In genomic region chr13:79369226-79369625, GRCh38 we compare ENCODE assay signal across 14 cellular contexts. TPM values are rescaled to one million over a fixed set of nuclear protein-coding genes. Genes with fewer than 3 reads are reported as not detected.
A peak's percentile ranks its signal among the peaks of the same experiment; 100 is the strongest.
DNase-seq lines count a peak whose midpoint lies in the region; ATAC-seq and TF ChIP-seq lines count a peak whose summit lies in the region.
"Had no signal": no experiment of that assay in that cellular context is flagged by ENCODE, and none has a peak within 500 bp of the region (broad histone marks: within the 10 kb centered on the region; RNA-seq: fewer than 3 reads in every experiment).

No MANE protein-coding gene starts in this region.

- no peak overlapping the region for H3K18ac ChIP-seq in IMR-90 (ENCODE audit: low read depth, low read length)

- H4K91ac ChIP-seq in IMR-90 (ENCODE audit: insufficient read depth, low read depth, low read length), result no peak overlapping the region

- no peak for DNase-seq in activated naive CD4-positive, alpha-beta T cell treated with anti-CD3 and anti-CD28 coated beads, Interleukin-2, amount 50 U/mL, for 72 hours (ENCODE audit: low spot score in 2 of 2)
- no peak for DNase-seq in IMR-90
- peak; percentile 14 for DNase-seq in astrocyte of the spinal cord (ENCODE audit: low read depth, low spot score)
- no peak for DNase-seq in stimulated activated naive CD8-positive, alpha-beta T cell treated with anti-CD3 and anti-CD28 coated beads, Interleukin-15, Interleukin-2, amounts not matched to agents 100 U/mL and 50 U/mL, for 24 hours
- no peak for DNase-seq in heart left ventricle
- no peak for DNase-seq in NCI-H526 (lab: John Stamatoyannopoulos, UW)
- DNase-seq: Caco-2; CD8-positive, alpha-beta memory T cell; DND-41; H7 had no signal

- ATAC-seq in activated naive CD4-positive, alpha-beta T cell treated with anti-CD3 and anti-CD28 coated beads, Interleukin-2, amount 50 U/mL, for 72 hours, result no peak
- ATAC-seq in IMR-90 (ENCODE audit: low read depth) (peak; percentile 35), heart left ventricle (no peak)
- ATAC-seq in stimulated activated naive CD8-positive, alpha-beta T cell treated with anti-CD3 and anti-CD28 coated beads, Interleukin-15, Interleukin-2, amounts not matched to agents 100 U/mL and 50 U/mL, for 24 hours, result no peak
- ATAC-seq: GM23338 had no signal

- H3K27me3 Mint-ChIP-seq in activated naive CD4-positive, alpha-beta T cell treated with anti-CD3 and anti-CD28 coated beads, Interleukin-2, amount 50 U/mL, for 24 hours, result no peaks in the 10 kb centered on the region
- H3K27me3 Mint-ChIP-seq: CD8-positive, alpha-beta memory T cell had no signal

- CTCF ChIA-PET in IMR-90 (lab: Yijun Ruan, JAX), result no interaction called here

- no peak overlapping the region for H2AK9ac ChIP-seq in IMR-90 (replicated peaks; ENCODE audit: low read depth, low read length, poor library complexity)

- no peak overlapping the region for H2AK5ac ChIP-seq in IMR-90 (ENCODE audit: low read depth, low read length)

- peaks cover under 1% of the 10 kb centered on the region for H3K4me1 Mint-ChIP-seq in activated naive CD4-positive, alpha-beta T cell treated with anti-CD3 and anti-CD28 coated beads, Interleukin-2, amount 50 U/mL, for 24 hours
- H3K4me1 Mint-ChIP-seq: GM23338 had no signal

- TF ChIP-seq RAD21 in IMR-90 (IDR thresholded peaks at IDR 0.05; ENCODE audit: low read length), result no peak

- peaks cover 10 to 13% of the 10 kb centered on the region in 2 experiments; a peak in 2 of 4 replicates for H3K79me1 ChIP-seq in IMR-90 (ENCODE audit: low read depth in 1 of 2, low read length in 2 of 2)

- TF ChIP-seq CTCF in IMR-90 (conservative IDR thresholded peaks at IDR 0.05; ENCODE audit: low read depth, low read length) (no peak), astrocyte of the spinal cord (IDR thresholded peaks at IDR 0.05; ENCODE audit: low read depth, low read length) (no peak), heart left ventricle (IDR thresholded peaks at IDR 0.05) (no peak)

- in situ Hi-C loops in IMR-90 (cut with MboI; ENCODE audit: low sequenced_read_pairs), result no loop called here
- in situ Hi-C loops in astrocyte of the spinal cord (cut with HindIII; ENCODE audit: low sequenced_read_pairs), result no loop called here

- H4K5ac ChIP-seq in IMR-90 (ENCODE audit: low read depth, low read length), result no peak overlapping the region

- H3K4ac ChIP-seq in IMR-90 (ENCODE audit: low read depth, low read length), result no peak overlapping the region

- H3K4me1 ChIP-seq in IMR-90 (ENCODE audit: control insufficient read depth, insufficient read depth, low read length) (no peaks in the 10 kb centered on the region), heart left ventricle (no peaks in the 10 kb centered on the region)
- H3K4me1 ChIP-seq: BLaER1, Caco-2 had no signal

- no peak overlapping the region for H2BK120ac ChIP-seq in IMR-90 (ENCODE audit: low read depth, low read length)

- no peak overlapping the region for H3K23ac ChIP-seq in IMR-90 (ENCODE audit: low read depth, low read length)

- no peak for TF ChIP-seq POLR2A in IMR-90 (IDR thresholded peaks at IDR 0.05; ENCODE audit: low read depth, low read length)
- TF ChIP-seq POLR2A in heart left ventricle (IDR thresholded peaks at IDR 0.05), result no peak

- POLR2A ChIA-PET in IMR-90 (lab: Charles Lee; ENCODE audit: unreplicated experiment), result no interaction called here

- H3K36me3 Mint-ChIP-seq in activated naive CD4-positive, alpha-beta T cell treated with anti-CD3 and anti-CD28 coated beads, Interleukin-2, amount 50 U/mL, for 24 hours, result peaks cover 31% of the 10 kb centered on the region
- H3K36me3 Mint-ChIP-seq in activated naive CD4-positive, alpha-beta T cell treated with anti-CD3 and anti-CD28 coated beads, Interleukin-2, amount 50 U/mL, for 72 hours, result peaks cover 0 to 22% of the 10 kb centered on the region in 2 donors

- H3K4me3 Mint-ChIP-seq in activated naive CD4-positive, alpha-beta T cell treated with anti-CD3 and anti-CD28 coated beads, Interleukin-2, amount 50 U/mL, for 24 hours, result no peak overlapping the region
- H3K4me3 Mint-ChIP-seq: CD8-positive, alpha-beta memory T cell; GM23338 had no signal

- intact Hi-C loops in IMR-90 (cut with micrococcal nuclease), result no loop called here
- intact Hi-C loops in heart left ventricle (cut with DNase I), result no loop called here

- H4K8ac ChIP-seq in IMR-90 (ENCODE audit: low read depth in 2 of 2, low read length in 2 of 2), result no peak overlapping the region

- no peaks in the 10 kb centered on the region for H4K20me1 ChIP-seq in IMR-90 (ENCODE audit: insufficient read depth, low read length)

- no peaks in the 10 kb centered on the region for H3K27me3 ChIP-seq in IMR-90 (ENCODE audit: control insufficient read depth, insufficient read depth, low read length)
- H3K27me3 ChIP-seq in heart left ventricle, result no peaks in the 10 kb centered on the region
- H3K27me3 ChIP-seq: BLaER1 had no signal

- H3K36me3 ChIP-seq in IMR-90 (ENCODE audit: control insufficient read depth, insufficient read depth, low read length) (peaks cover 37% of the 10 kb centered on the region), heart left ventricle (peaks cover 4 to 89% (median 75%) of the 10 kb centered on the region in 9 donors)

- no TSS peak for BruUV-seq in IMR-90 (replicated peaks; lab: Mats Ljungman, UMichigan)

- dilution Hi-C loops in IMR-90 (cut with HindIII; ENCODE audit: low sequenced_read_pairs, unreplicated experiment), result no loop called here

- H3K9me3 ChIP-seq in IMR-90 (ENCODE audit: control insufficient read depth, insufficient read depth, low read length) (no peaks in the 10 kb centered on the region), heart left ventricle (no peaks in the 10 kb centered on the region)
- H3K9me3 ChIP-seq: BLaER1, Caco-2 had no signal

- H2AFZ ChIP-seq in IMR-90 (replicated peaks; ENCODE audit: low read length, poor library complexity), result no peak overlapping the region
- H2AFZ ChIP-seq: GM23338 had no signal

- no peak overlapping the region for H3K4me2 ChIP-seq in IMR-90 (ENCODE audit: low read depth, low read length)
- H3K4me2 ChIP-seq: BLaER1, GM23338 had no signal

- WGBS in IMR-90 (ENCODE audit: extremely low coverage in 2 of 2, insufficient read length in 1 of 2), 2 experiments, result no CpG with 5 or more reads among the region's 1 CpG
- 80 to 91% (median 83%) methylated on average over 1 of the region's 1 CpG for WGBS in heart left ventricle, 4 donors

- H3K4me3 ChIP-seq in IMR-90 (ENCODE audit: insufficient read depth, low read depth, low read length) (no peak overlapping the region), astrocyte of the spinal cord (ENCODE audit: low read depth, low read length) (no peak overlapping the region), heart left ventricle (no peak overlapping the region)
- H3K4me3 ChIP-seq: BLaER1, GM23338 had no signal

- no peak overlapping the region for H3K14ac ChIP-seq in IMR-90 (replicated peaks; ENCODE audit: low read depth, low read length)

- H3K56ac ChIP-seq in IMR-90 (ENCODE audit: extremely low read depth, insufficient read depth, low read length), result no peak overlapping the region

- H3K9me3 Mint-ChIP-seq in activated naive CD4-positive, alpha-beta T cell treated with anti-CD3 and anti-CD28 coated beads, Interleukin-2, amount 50 U/mL, for 24 hours, result no peaks in the 10 kb centered on the region
- no peaks in the 10 kb centered on the region for H3K9me3 Mint-ChIP-seq in activated naive CD4-positive, alpha-beta T cell treated with anti-CD3 and anti-CD28 coated beads, Interleukin-2, amount 50 U/mL, for 72 hours
- H3K9me3 Mint-ChIP-seq: CD8-positive, alpha-beta memory T cell; GM23338 had no signal

- no peak overlapping the region for H2BK5ac ChIP-seq in IMR-90 (ENCODE audit: low read depth, low read length, poor library complexity, severe bottlenecking)

- H3K9ac ChIP-seq in IMR-90 (ENCODE audit: low read depth, low read length), result no peak overlapping the region
- H3K9ac ChIP-seq: BLaER1 had no signal

- peak overlapping the region; percentile 32 for H3K27ac Mint-ChIP-seq in activated naive CD4-positive, alpha-beta T cell treated with anti-CD3 and anti-CD28 coated beads, Interleukin-2, amount 50 U/mL, for 24 hours
- no peak overlapping the region for H3K27ac Mint-ChIP-seq in activated naive CD4-positive, alpha-beta T cell treated with anti-CD3 and anti-CD28 coated beads, Interleukin-2, amount 50 U/mL, for 72 hours
- H3K27ac Mint-ChIP-seq: GM23338 had no signal

- no peak overlapping the region for H2BK20ac ChIP-seq in IMR-90 (ENCODE audit: low read depth, low read length)

- H3K27ac ChIP-seq in IMR-90 (ENCODE audit: insufficient read depth, low read length) (no peak overlapping the region), heart left ventricle (no peak overlapping the region)
- H3K27ac ChIP-seq: 22Rv1, BLaER1 had no signal

- no peaks in the 10 kb centered on the region for H3K9me1 ChIP-seq in IMR-90 (ENCODE audit: insufficient read depth, low read length)

- H2BK15ac ChIP-seq in IMR-90 (ENCODE audit: low read depth, low read length), result no peak overlapping the region

TF ChIP-seq in IMR-90, 13 proteins besides CTCF, POLR2A, EP300 and RAD21 (continues in another document):
- no peak for TF ChIP-seq MXI1 (IDR thresholded peaks at IDR 0.05; ENCODE audit: borderline replicate concordance, low read depth, low read length)
- no peak for TF ChIP-seq RCOR1 (IDR thresholded peaks at IDR 0.05; ENCODE audit: insufficient replicate concordance, low read length)
- no peak for TF ChIP-seq USF2 (IDR thresholded peaks at IDR 0.05; ENCODE audit: low read depth, low read length)
- no peak for TF ChIP-seq MAZ (IDR thresholded peaks at IDR 0.05; ENCODE audit: borderline replicate concordance, low read depth, low read length)
- no peak for TF ChIP-seq MAFK (IDR thresholded peaks at IDR 0.05; ENCODE audit: low read depth, low read length)
- no peak for TF ChIP-seq RFX5 (IDR thresholded peaks at IDR 0.05; ENCODE audit: low read depth, low read length)
- TF ChIP-seq SMC3 (IDR thresholded peaks at IDR 0.05; ENCODE audit: low read depth, low read length), result no peak
- no peak for TF ChIP-seq CHD1 (IDR thresholded peaks at IDR 0.05; ENCODE audit: low read depth, low read length)

RNA-seq across cellular contexts. Expression of gene RBM26, which starts 36.8 kb away (rescaled TPM):
- total RNA-seq in activated naive CD4-positive, alpha-beta T cell treated with anti-CD3 and anti-CD28 coated beads, Interleukin-2, amount 50 U/mL, for 72 hours, result 10 to 100 TPM; 69.4 to 71.1 TPM
- total RNA-seq in IMR-90 (2012; rRNA removed), result 17.6 and 26.1 TPM in 2 replicates
- polyA plus RNA-seq in IMR-90 (2012; rRNA removed), result 16.4 and 18.1 TPM in 2 replicates
- 3.7 and 5.6 TPM in 2 replicates for polyA plus RNA-seq in IMR-90 (2012; cell fraction: cytosol; rRNA removed)
- 11.8 and 59.3 TPM in 2 replicates for polyA plus RNA-seq in IMR-90 (2012; cell fraction: nucleus; rRNA removed; ENCODE audit: low replicate concordance)
- total RNA-seq in heart left ventricle, result 10 to 100 TPM; 16.9 to 28.4 (median 21.0) TPM
- 10 to 100 TPM; 11.5 to 16.6 TPM for polyA plus RNA-seq in heart left ventricle
